Comparison of ENCODE assay signal across 8 cellular contexts in genomic region chr17:59372138-59372751, GRCh38. TPM values are rescaled to one million over a fixed set of nuclear protein-coding genes. Genes with fewer than 3 reads are reported as not detected.
A peak's percentile ranks its signal among the peaks of the same experiment; 100 is the strongest.
DNase-seq lines count a peak whose midpoint lies in the region; ATAC-seq, FAIRE-seq and TF ChIP-seq lines count a peak whose summit lies in the region.

No MANE protein-coding gene starts in this region.

- H3K4me1 ChIP-seq in right atrium auricular region = peaks cover 0 to 99% of the 10 kb centered on the region in 2 donors
- H3K4me1 ChIP-seq in small intestine (ENCODE audit: control insufficient read depth in 2 of 2, insufficient read depth in 1 of 2, low read depth in 1 of 2, low read length in 1 of 2) = peaks cover 22 to 41% of the 10 kb centered on the region in 2 donors

- WGBS in small intestine, 3 donors = 8 to 14% (median 9%) methylated on average over 2 of the region's 2 CpGs

- H3K9me3 Mint-ChIP-seq in activated T-helper 1 cell treated with anti-CD3 and anti-CD28 coated beads, Interleukin-12 subunit alpha, Interleukin-12 subunit beta, Interleukin-2, Interleukin-4 antibody, amounts not matched to agents 30 ng/mL and 10 ng/mL and 1 ng/mL, durations not matched to agents 14 hours and 24 hours and 36 hours = no peaks in the 10 kb centered on the region

- peaks cover 5% of the 10 kb centered on the region for H3K36me3 Mint-ChIP-seq in activated T-helper 1 cell treated with anti-CD3 and anti-CD28 coated beads, Interleukin-12 subunit alpha, Interleukin-12 subunit beta, Interleukin-2, Interleukin-4 antibody, amounts not matched to agents 30 ng/mL and 10 ng/mL and 1 ng/mL, durations not matched to agents 14 hours and 24 hours and 36 hours (ENCODE audit: low read depth)

- DNase-seq in DMS153 (lab: John Stamatoyannopoulos, UW) (peak; percentile 30), DMS153 treated with DMSO at 0.1 percent for 48 hours (lab: John Stamatoyannopoulos, UW; ENCODE audit: unreplicated experiment) (no peak), right atrium auricular region (ENCODE audit: low spot score) (peak; percentile 87), small intestine (peak; percentile 45), OCI-M2 (lab: John Stamatoyannopoulos, UW; ENCODE audit: unreplicated experiment) (no peak)
- no peak for DNase-seq in activated T-helper 1 cell treated with anti-CD3 and anti-CD28 coated beads, Interleukin-12 subunit alpha, Interleukin-12 subunit beta, Interleukin-2, Interleukin-4 antibody, amounts not matched to agents 30 ng/mL and 10 ng/mL and 1 ng/mL, durations not matched to agents 14 hours and 24 hours and 36 hours (ENCODE audit: low spot score)
- DNase-seq in stimulated activated CD4-positive, alpha-beta T cell treated with anti-CD3 and anti-CD28 coated beads, Interleukin-4, amount 100 ng/mL, for 1 hour = no peak

- FAIRE-seq in small intestine (lab: Jason Lieb, UNC) = no peak

- H3K36me3 ChIP-seq in right atrium auricular region (no peaks in the 10 kb centered on the region), small intestine (ENCODE audit: control insufficient read depth in 2 of 2, insufficient read depth in 2 of 2, low read length in 2 of 2) (no peaks in the 10 kb centered on the region)

- peak overlapping the region; percentile 93 to 97 for H3K27ac ChIP-seq in right atrium auricular region
- peak overlapping the region; percentile 45 to 94 for H3K27ac ChIP-seq in small intestine (ENCODE audit: low read depth in 1 of 2, low read length in 1 of 2)

- H3K4me3 ChIP-seq in right atrium auricular region (no peak overlapping the region), small intestine (ENCODE audit: low read depth in 1 of 2, low read length in 2 of 2) (no peak overlapping the region)

- H3K9me3 ChIP-seq in right atrium auricular region (no peaks in the 10 kb centered on the region), small intestine (ENCODE audit: control insufficient read depth, low read depth) (no peaks in the 10 kb centered on the region)

- peaks cover 71% of the 10 kb centered on the region for H3K4me1 Mint-ChIP-seq in activated T-helper 1 cell treated with anti-CD3 and anti-CD28 coated beads, Interleukin-12 subunit alpha, Interleukin-12 subunit beta, Interleukin-2, Interleukin-4 antibody, amounts not matched to agents 30 ng/mL and 10 ng/mL and 1 ng/mL, durations not matched to agents 14 hours and 24 hours and 36 hours (ENCODE audit: low read depth)

- peak overlapping the region; percentile 61 for H3K27ac Mint-ChIP-seq in activated T-helper 1 cell treated with anti-CD3 and anti-CD28 coated beads, Interleukin-12 subunit alpha, Interleukin-12 subunit beta, Interleukin-2, Interleukin-4 antibody, amounts not matched to agents 30 ng/mL and 10 ng/mL and 1 ng/mL, durations not matched to agents 14 hours and 24 hours and 36 hours

- H3K27me3 Mint-ChIP-seq in activated T-helper 1 cell treated with anti-CD3 and anti-CD28 coated beads, Interleukin-12 subunit alpha, Interleukin-12 subunit beta, Interleukin-2, Interleukin-4 antibody, amounts not matched to agents 30 ng/mL and 10 ng/mL and 1 ng/mL, durations not matched to agents 14 hours and 24 hours and 36 hours (ENCODE audit: insufficient read depth) = no peaks in the 10 kb centered on the region

- no peak for TF ChIP-seq CTCF in right atrium auricular region (IDR thresholded peaks at IDR 0.05)

- intact Hi-C loops in activated T-helper 1 cell treated with anti-CD3 and anti-CD28 coated beads, Interleukin-12 subunit alpha, Interleukin-12 subunit beta, Interleukin-2, Interleukin-4 antibody, amounts not matched to agents 30 ng/mL and 10 ng/mL and 1 ng/mL, durations not matched to agents 14 hours and 24 hours and 36 hours (cut with micrococcal nuclease) = loop anchor here (1.0 kb wide), 1 partner anchor 10 kb away; no protein-coding TSS in a partner anchor

- peak; percentile 58 for ATAC-seq in HG03432 (IDR thresholded peaks at IDR 0.05; ENCODE audit: unreplicated experiment)

- no peaks in the 10 kb centered on the region for H3K27me3 ChIP-seq in right atrium auricular region
- no peaks in the 10 kb centered on the region for H3K27me3 ChIP-seq in small intestine (ENCODE audit: control insufficient read depth in 2 of 2, insufficient read depth in 2 of 2, low read length in 2 of 2)

- H3K4me3 Mint-ChIP-seq in activated T-helper 1 cell treated with anti-CD3 and anti-CD28 coated beads, Interleukin-12 subunit alpha, Interleukin-12 subunit beta, Interleukin-2, Interleukin-4 antibody, amounts not matched to agents 30 ng/mL and 10 ng/mL and 1 ng/mL, durations not matched to agents 14 hours and 24 hours and 36 hours = no peak overlapping the region

RNA-seq across cellular contexts. Expression of gene YPEL2, which starts 40.8 kb away (rescaled TPM):
- total RNA-seq in activated T-helper 1 cell treated with anti-CD3 and anti-CD28 coated beads, Interleukin-12 subunit alpha, Interleukin-12 subunit beta, Interleukin-2, Interleukin-4 antibody, amounts not matched to agents 30 ng/mL and 10 ng/mL and 1 ng/mL, durations not matched to agents 14 hours and 24 hours and 36 hours = 7.4 and 7.9 TPM in 2 replicates
- total RNA-seq in right atrium auricular region = 10 to 100 TPM; 28.3 to 34.1 TPM
- 1 to 10 TPM; 4.9 to 8.0 (median 7.6) TPM for polyA plus RNA-seq in small intestine

Comparison
In these comparisons a context has a peak if more than half of its experiments do, and no peak if none do; other contexts are left out.
1. DNase-seq: peak in DMS153 (single experiment), right atrium auricular region (single experiment) and small intestine (single experiment); none in DMS153 treated with DMSO at 0.1 percent for 48 hours (single experiment), activated T-helper 1 cell treated with anti-CD3 and anti-CD28 coated beads, Interleukin-12 subunit alpha, Interleukin-12 subunit beta, Interleukin-2, Interleukin-4 antibody, amounts not matched to agents 30 ng/mL and 10 ng/mL and 1 ng/mL, durations not matched to agents 14 hours and 24 hours and 36 hours (single experiment), stimulated activated CD4-positive, alpha-beta T cell treated with anti-CD3 and anti-CD28 coated beads, Interleukin-4, amount 100 ng/mL, for 1 hour (single experiment) and OCI-M2 (single experiment).